Comparison of ENCODE assay signal across 1 cellular context in the genomic region with DNA sequence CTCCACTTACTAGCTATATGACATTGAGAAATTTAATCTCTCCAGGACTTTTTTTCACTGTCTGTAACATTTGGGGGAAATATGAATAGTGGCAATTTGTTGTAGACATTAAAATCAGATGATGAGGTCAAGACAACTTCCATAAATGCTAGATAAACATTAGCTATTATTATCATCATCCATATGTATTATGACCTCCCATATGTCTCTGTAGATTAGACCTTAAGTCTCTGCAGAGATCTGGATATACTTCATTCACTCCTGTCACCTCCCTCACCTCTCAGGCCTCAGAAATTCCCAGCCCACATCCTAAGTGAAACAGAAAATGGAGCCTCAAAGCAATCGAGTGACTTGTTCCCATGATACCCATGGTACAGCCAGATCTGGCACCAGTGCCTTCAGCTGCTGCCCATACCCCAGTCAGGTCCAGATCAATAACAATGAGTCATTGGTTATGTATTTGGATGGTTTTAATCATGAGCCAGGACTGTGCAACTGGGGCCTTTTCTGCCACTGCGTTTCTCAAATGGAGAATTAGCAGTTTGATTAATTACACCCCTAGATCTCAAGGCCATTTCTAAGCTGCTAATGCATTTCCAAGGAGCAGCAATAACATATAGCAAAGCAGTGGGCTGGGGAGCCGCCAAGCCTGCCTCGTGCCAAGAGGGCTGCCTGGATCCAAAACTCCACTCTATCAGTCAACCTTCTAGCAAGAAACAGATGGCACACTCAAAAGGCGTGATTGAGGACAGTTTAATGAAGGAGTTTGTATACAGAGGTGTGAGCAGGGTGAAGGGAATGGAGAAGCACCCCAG.
TF ChIP-seq lines count a peak whose summit lies in the region.

No MANE protein-coding gene starts in this region.

TF ChIP-seq in HCT116, 20 proteins besides CTCF, POLR2A, EP300 and RAD21:
- no peak for TF ChIP-seq YY1 (IDR thresholded peaks at IDR 0.05; ENCODE audit: extremely low read depth, insufficient replicate concordance, low read depth, low read length)
- TF ChIP-seq SP1 (IDR thresholded peaks at IDR 0.05; ENCODE audit: low read depth), result no peak
- TF ChIP-seq POLR2AphosphoS5 (IDR thresholded peaks at IDR 0.05; ENCODE audit: low read depth, low read length), result no peak
- no peak for TF ChIP-seq ELF1 (IDR thresholded peaks at IDR 0.05; ENCODE audit: borderline replicate concordance, low read depth)
- no peak for TF ChIP-seq EZH2 (IDR thresholded peaks at IDR 0.05)
- no peak for TF ChIP-seq ZFX (IDR thresholded peaks at IDR 0.05)
- no peak for TF ChIP-seq CEBPB (IDR thresholded peaks at IDR 0.05; ENCODE audit: low read depth)
- TF ChIP-seq JUND (IDR thresholded peaks at IDR 0.05), result no peak
- no peak for TF ChIP-seq ATF3 (IDR thresholded peaks at IDR 0.05)
- no peak for TF ChIP-seq SRF (IDR thresholded peaks at IDR 0.05; ENCODE audit: low read depth)
- no peak for TF ChIP-seq EGR1 (IDR thresholded peaks at IDR 0.05; ENCODE audit: low read depth)
- TF ChIP-seq FOSL1 (IDR thresholded peaks at IDR 0.05; ENCODE audit: low read depth), result no peak
- TF ChIP-seq TCF7L2 (IDR thresholded peaks at IDR 0.05; ENCODE audit: borderline replicate concordance, extremely low read depth, insufficient read depth, insufficient read length), result no peak
